In the genomic region with DNA sequence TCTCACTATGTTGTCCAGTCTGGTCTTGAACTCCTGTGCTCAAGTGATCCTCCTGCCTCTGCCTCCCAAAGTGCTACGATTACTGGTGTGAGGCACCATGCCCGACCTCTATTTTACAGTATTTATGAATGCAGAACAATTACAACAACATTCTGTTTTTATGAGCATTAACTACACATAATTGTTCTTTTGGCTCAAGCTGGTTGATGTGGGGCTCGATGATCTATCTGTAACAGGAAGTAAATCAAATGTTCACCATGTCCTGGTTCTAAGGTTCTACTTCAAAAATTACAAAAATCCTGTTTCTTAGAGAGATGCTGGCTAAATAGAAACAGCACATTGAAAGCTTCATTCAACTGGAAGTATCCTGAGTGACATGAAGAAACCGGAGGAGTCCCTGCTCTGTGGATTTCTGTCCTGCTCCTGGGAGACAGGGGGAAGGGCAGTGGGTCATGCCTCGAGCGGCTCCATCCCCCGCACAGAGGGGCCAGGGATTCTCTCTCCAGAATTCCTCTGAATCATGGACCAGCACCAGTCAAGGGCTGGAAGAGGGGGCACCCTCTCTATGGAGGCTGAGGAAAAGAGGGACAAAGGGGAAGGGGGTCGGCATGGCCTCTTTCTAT, we compare ENCODE assay signal across 16 cellular contexts. TPM values are rescaled to one million over a fixed set of nuclear protein-coding genes. Genes with fewer than 3 reads are reported as not detected.
DNase-seq lines count a peak whose midpoint lies in the region; ATAC-seq, FAIRE-seq and TF ChIP-seq lines count a peak whose summit lies in the region.
"Had no signal": no experiment of that assay in that cellular context is flagged by ENCODE, and none has a peak within 500 bp of the region (broad histone marks: within the 10 kb centered on the region; RNA-seq: fewer than 3 reads in every experiment).

No MANE protein-coding gene starts in this region.

- no peak overlapping the region for H3K18ac ChIP-seq in H9 (ENCODE audit: insufficient read length, low read depth, low read length)

- no peak overlapping the region for H2AK5ac ChIP-seq in H9 (ENCODE audit: insufficient read length, low read length)

- no peak overlapping the region for H2BK5ac ChIP-seq in H9 (ENCODE audit: insufficient read length, low read length)

- H2BK15ac ChIP-seq in H9 (ENCODE audit: low read depth, low read length): no peak overlapping the region

- H3K36me3 Mint-ChIP-seq in H9 (ENCODE audit: insufficient read depth in 1 of 3, low read depth in 3 of 3): no peaks in the 10 kb centered on the region; a peak in 2 of 7 replicates
- H3K36me3 Mint-ChIP-seq in osteocyte (ENCODE audit: unreplicated experiment): no peaks in the 10 kb centered on the region
- H3K36me3 Mint-ChIP-seq in stimulated activated memory B cell treated with anti-CD40 and anti-IgM and Interleukin-4, amounts not matched to agents 10 μg/mL and 1 μg/mL and 100 μg/mL, for 72 hours: peaks cover under 1% of the 10 kb centered on the region
- H3K36me3 Mint-ChIP-seq: activated CD4-positive, alpha-beta memory T cell treated with anti-CD3 and anti-CD28 coated beads for 36 hours; CD14-positive monocyte had no signal

- no peak overlapping the region for H3T11ph ChIP-seq in H9 (ENCODE audit: low read length)

- H3K4me3 ChIP-seq in adrenal gland: peak overlapping the region in 1 of 4 donors; percentile 24
- peak overlapping the region in 1 of 2 donors; percentile 38 for H3K4me3 ChIP-seq in kidney (ENCODE audit: low read length in 2 of 2)
- H3K4me3 ChIP-seq in skin epidermis: no peak overlapping the region
- H3K4me3 ChIP-seq: GM23338 had no signal

- H2BK12ac ChIP-seq in H9 (ENCODE audit: insufficient read length, low read depth, low read length): no peak overlapping the region

- no peak for TF ChIP-seq POLR2A in adrenal gland (IDR thresholded peaks at IDR 0.05)

- no peak overlapping the region for H3K4me2 ChIP-seq in H9 (ENCODE audit: insufficient read depth, insufficient read length, low read length)
- H3K4me2 ChIP-seq: GM23338 had no signal

- H3K9ac ChIP-seq in H9 (ENCODE audit: extremely low read depth, insufficient read length, low read length) (no peak overlapping the region), kidney (ENCODE audit: low read length in 2 of 2) (peak overlapping the region in 1 of 2 donors; percentile 51)

- no peak overlapping the region for H2AFZ ChIP-seq in H9 (ENCODE audit: low read length)
- H2AFZ ChIP-seq: GM23338 had no signal

- no peak overlapping the region for H4K5ac ChIP-seq in H9 (ENCODE audit: insufficient read length, low read depth, low read length)

- no peaks in the 10 kb centered on the region for H3K4me1 ChIP-seq in H9 (ENCODE audit: insufficient read depth, low read length)
- H3K4me1 ChIP-seq in adrenal gland (replicated peaks in 1 of 2): peaks cover 7 to 9% of the 10 kb centered on the region in 2 donors
- H3K4me1 ChIP-seq in kidney (ENCODE audit: control insufficient read depth in 1 of 2, insufficient read depth in 1 of 2, low read depth in 1 of 2, low read length in 2 of 2): peaks cover 0 to 6% of the 10 kb centered on the region in 2 donors

- H3K27me3 Mint-ChIP-seq in H9 (ENCODE audit: low read depth): no peaks in the 10 kb centered on the region; the same call in 1 of the 2 replicates
- no peaks in the 10 kb centered on the region for H3K27me3 Mint-ChIP-seq in osteocyte (ENCODE audit: unreplicated experiment)
- H3K27me3 Mint-ChIP-seq in stimulated activated memory B cell treated with anti-CD40 and anti-IgM and Interleukin-4, amounts not matched to agents 10 μg/mL and 1 μg/mL and 100 μg/mL, for 72 hours: no peaks in the 10 kb centered on the region

- no peak overlapping the region for H3K4ac ChIP-seq in H9 (ENCODE audit: low read depth, low read length)

- H3K79me2 ChIP-seq in H9 (ENCODE audit: insufficient read depth, low read length): no peaks in the 10 kb centered on the region

- TF ChIP-seq CTCF in H9 (conservative IDR thresholded peaks at IDR 0.05) (no peak), adrenal gland (IDR thresholded peaks at IDR 0.05) (no peak), kidney (IDR thresholded peaks at IDR 0.05; ENCODE audit: borderline replicate concordance, extremely low read depth, insufficient read depth) (no peak), osteocyte (IDR thresholded peaks at IDR 0.05) (no peak)

- peaks cover 4% of the 10 kb centered on the region for H3K23me2 ChIP-seq in H9 (ENCODE audit: insufficient read length, low read depth, low read length, poor library complexity, severe bottlenecking)

- no peak overlapping the region for H2BK120ac ChIP-seq in H9 (ENCODE audit: low read depth, low read length, poor library complexity, severe bottlenecking)

- no peak overlapping the region for H3K14ac ChIP-seq in H9 (ENCODE audit: insufficient read depth, low read length)

- H3K56ac ChIP-seq in H9 (ENCODE audit: insufficient read length, low read depth, low read length): no peak overlapping the region

- H4K8ac ChIP-seq in H9 (replicated peaks; ENCODE audit: insufficient read length, low read depth, low read length): no peak overlapping the region

- peak overlapping the region; percentile 44 for H4K91ac ChIP-seq in H9 (ENCODE audit: insufficient read length, low read depth, low read length)

- H3K36me3 ChIP-seq in adrenal gland (replicated peaks in 1 of 2) (no peaks in the 10 kb centered on the region), kidney (ENCODE audit: control insufficient read depth in 1 of 2, insufficient read depth in 2 of 2, low read length in 2 of 2) (no peaks in the 10 kb centered on the region)

- H3K9me3 Mint-ChIP-seq in H9: peaks cover 0 to 1% of the 10 kb centered on the region in 2 experiments; a peak in 1 of 5 replicates
- H3K9me3 Mint-ChIP-seq in osteocyte (ENCODE audit: unreplicated experiment): no peaks in the 10 kb centered on the region
- H3K9me3 Mint-ChIP-seq in stimulated activated memory B cell treated with anti-CD40 and anti-IgM and Interleukin-4, amounts not matched to agents 10 μg/mL and 1 μg/mL and 100 μg/mL, for 72 hours: no peaks in the 10 kb centered on the region
- H3K9me3 Mint-ChIP-seq: activated CD4-positive, alpha-beta memory T cell treated with anti-CD3 and anti-CD28 coated beads for 36 hours; activated T-helper 2 cell treated with anti-CD3 and anti-CD28 coated beads, Interferon-gamma antibody, Interleukin-2, Interleukin-4, amounts not matched to agents 10 μg/mL and 5 μg/mL and 100 μg/mL, durations not matched to agents 14 hours and 24 hours and 36 hours; GM23338 had no signal

- FAIRE-seq in kidney (lab: Jason Lieb, UNC): no peak
- FAIRE-seq: G401.6 had no signal

- H3K23ac ChIP-seq in H9 (ENCODE audit: insufficient read length, low read depth, low read length): no peak overlapping the region

- no peak overlapping the region for H3K27ac ChIP-seq in H9 (ENCODE audit: insufficient read length, low read depth, low read length)
- peak overlapping the region in 3 of 5 donors; percentile 64 to 88 (median 79) for H3K27ac ChIP-seq in adrenal gland
- H3K27ac ChIP-seq in kidney (ENCODE audit: low read depth in 2 of 2, low read length in 2 of 2): peak overlapping the region; percentile 61 to 81
- peak overlapping the region in 13 of 21 experiments; percentile 24 to 81 (median 67) for H3K27ac ChIP-seq in skin epidermis

- intact Hi-C loops in adrenal gland (cut with DNase I): no loop called here
- intact Hi-C loops in kidney (cut with DNase I): no loop called here

- H3K79me1 ChIP-seq in H9 (ENCODE audit: insufficient read depth, low read depth, low read length, poor library complexity, severe bottlenecking): no peaks in the 10 kb centered on the region

- H2BK20ac ChIP-seq in H9 (ENCODE audit: low read depth, low read length, poor library complexity, severe bottlenecking): no peak overlapping the region

- no peaks in the 10 kb centered on the region for H4K20me1 ChIP-seq in H9 (ENCODE audit: control insufficient read depth, insufficient read depth, insufficient read length)

- no CpG with 5 or more reads among the region's 8 CpGs for WGBS in H9 (ENCODE audit: extremely low coverage, insufficient read length, low lambda C conversion rate)
- 43 to 59% (median 47%) methylated on average over 6 to 8 of the region's 8 CpGs for WGBS in adrenal gland, 4 donors

- DNase-seq in H9 (no peak), adrenal gland (no peak), kidney (no peak), osteocyte (ENCODE audit: extremely low spot score, unreplicated experiment) (no peak)
- DNase-seq in activated T-cell treated with anti-CD3 and anti-CD28 coated beads, Interleukin-2, amount 50 U/mL, for 48 hours: no peak
- DNase-seq: activated CD4-positive, alpha-beta memory T cell treated with anti-CD3 and anti-CD28 coated beads for 36 hours; stimulated activated CD4-positive, alpha-beta T cell treated with anti-CD3 and anti-CD28 coated beads, Interleukin-4, amount 100 ng/mL, for 24 hours; stimulated activated naive CD4-positive, alpha-beta T cell; T-helper 9 cell had no signal

- H3K4me1 Mint-ChIP-seq in H9: peaks cover 26 to 35% of the 10 kb centered on the region in 2 experiments
- peaks cover 16% of the 10 kb centered on the region for H3K4me1 Mint-ChIP-seq in osteocyte (ENCODE audit: unreplicated experiment)
- H3K4me1 Mint-ChIP-seq in stimulated activated memory B cell treated with anti-CD40 and anti-IgM and Interleukin-4, amounts not matched to agents 10 μg/mL and 1 μg/mL and 100 μg/mL, for 72 hours: peaks cover 6% of the 10 kb centered on the region

- H3K4me3 Mint-ChIP-seq in H9: no peak overlapping the region
- H3K4me3 Mint-ChIP-seq in osteocyte (ENCODE audit: unreplicated experiment): no peak overlapping the region
- no peak overlapping the region for H3K4me3 Mint-ChIP-seq in stimulated activated memory B cell treated with anti-CD40 and anti-IgM and Interleukin-4, amounts not matched to agents 10 μg/mL and 1 μg/mL and 100 μg/mL, for 72 hours
- H3K4me3 Mint-ChIP-seq: activated CD4-positive, alpha-beta memory T cell treated with anti-CD3 and anti-CD28 coated beads for 36 hours; CD14-positive monocyte; GM23338 had no signal

- no peaks in the 10 kb centered on the region for H3K27me3 ChIP-seq in H9 (ENCODE audit: insufficient read depth, low read length)
- no peaks in the 10 kb centered on the region for H3K27me3 ChIP-seq in adrenal gland

- H3K27ac Mint-ChIP-seq in H9 (no peak overlapping the region), osteocyte (ENCODE audit: unreplicated experiment) (no peak overlapping the region)
- no peak overlapping the region for H3K27ac Mint-ChIP-seq in stimulated activated memory B cell treated with anti-CD40 and anti-IgM and Interleukin-4, amounts not matched to agents 10 μg/mL and 1 μg/mL and 100 μg/mL, for 72 hours
- H3K27ac Mint-ChIP-seq: activated CD4-positive, alpha-beta memory T cell treated with anti-CD3 and anti-CD28 coated beads for 36 hours; activated T-helper 2 cell treated with anti-CD3 and anti-CD28 coated beads, Interferon-gamma antibody, Interleukin-2, Interleukin-4, amounts not matched to agents 10 μg/mL and 5 μg/mL and 100 μg/mL, durations not matched to agents 14 hours and 24 hours and 36 hours; CD14-positive monocyte; GM23338 had no signal

- H3K9me3 ChIP-seq in H9 (ENCODE audit: control insufficient read depth, low read depth, low read length): no peaks in the 10 kb centered on the region
- no peaks in the 10 kb centered on the region for H3K9me3 ChIP-seq in adrenal gland (replicated peaks in 1 of 3)
- no peaks in the 10 kb centered on the region for H3K9me3 ChIP-seq in kidney (ENCODE audit: control insufficient read depth in 1 of 2, low read length in 2 of 2)

- ATAC-seq in GM18520 (IDR thresholded peaks at IDR 0.05; ENCODE audit: unreplicated experiment): no peak
- ATAC-seq in stimulated activated memory B cell treated with anti-CD40 and anti-IgM and Interleukin-4, amounts not matched to agents 10 μg/mL and 1 μg/mL and 100 μg/mL, for 72 hours: no peak

RNA-seq across cellular contexts. Expression of gene FA2H, which starts 31.5 kb away (rescaled TPM):
- total RNA-seq in H9 (2021): 25.1 and 26.6 TPM in 2 replicates
- 1 to 10 TPM in 1 of 8 donors, under 1 TPM in 4, not detected in 3; 0.18 to 6.1 (median 0.39) TPM for total RNA-seq in adrenal gland
- polyA plus RNA-seq in adrenal gland: under 1 TPM in 2 of 3 donors, not detected in 1; 0.17 to 0.33 TPM
- 4.2 TPM for total RNA-seq in kidney
- polyA plus RNA-seq in kidney (ENCODE audit: insufficient read depth, low read depth, low replicate concordance): 10.3 TPM
- total RNA-seq in osteocyte: not detected in 2 replicates
- total RNA-seq: activated T-helper 2 cell treated with anti-CD3 and anti-CD28 coated beads, Interferon-gamma antibody, Interleukin-2, Interleukin-4, amounts not matched to agents 10 μg/mL and 5 μg/mL and 100 μg/mL, durations not matched to agents 14 hours and 24 hours and 36 hours had no signal
- polyA plus RNA-seq: CD14-positive monocyte had no signal

RNA-seq across cellular contexts. Expression of gene MLKL, which starts 42.5 kb away (rescaled TPM):
- total RNA-seq in H9 (2021) (0.37 and 0.42 TPM in 2 replicates), adrenal gland (10 to 100 TPM in 6 of 8 donors, 1 to 10 TPM in 2; 6.2 to 18.8 (median 11.0) TPM), kidney (19.4 TPM), osteocyte (0.50 and 1.3 TPM in 2 replicates)
- polyA plus RNA-seq in adrenal gland (10 to 100 TPM in 2 of 3 donors, 1 to 10 TPM in 1; 7.9 to 26.1 (median 15.2) TPM), kidney (ENCODE audit: insufficient read depth, low read depth, low replicate concordance) (7.3 TPM)
